1 cellular context compared by ENCODE assay signal in the genomic region with DNA sequence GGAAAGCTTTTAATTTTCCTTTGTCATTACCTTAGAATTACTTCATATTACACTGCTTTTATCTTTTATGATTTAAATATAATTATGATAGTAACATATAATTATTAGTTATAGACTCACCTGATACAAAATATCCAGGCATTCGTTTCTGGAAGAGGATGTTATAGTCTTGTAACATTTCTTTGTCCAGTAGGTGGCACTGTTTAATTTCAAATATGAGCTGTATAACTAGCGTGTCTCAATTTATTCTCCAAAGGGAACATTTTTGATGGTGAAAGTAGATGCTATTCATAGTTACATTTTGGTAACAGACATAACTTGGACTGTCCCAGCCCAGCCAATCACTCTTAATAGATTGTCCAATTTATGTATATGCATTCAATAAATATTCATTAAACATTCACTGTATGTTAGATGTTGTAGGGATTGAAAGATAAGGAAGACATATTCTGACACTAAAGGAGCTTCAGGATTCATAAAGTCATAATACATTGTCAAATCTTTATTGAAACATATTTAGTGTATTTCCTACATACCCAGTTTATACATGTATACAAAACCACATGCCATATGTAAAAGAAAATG.
TF ChIP-seq lines count a peak whose summit lies in the region.

No MANE protein-coding gene starts in this region.

TF ChIP-seq in HCT116, 20 proteins besides CTCF, POLR2A, EP300 and RAD21 (continued from another document):
- TF ChIP-seq, protein P1, sequence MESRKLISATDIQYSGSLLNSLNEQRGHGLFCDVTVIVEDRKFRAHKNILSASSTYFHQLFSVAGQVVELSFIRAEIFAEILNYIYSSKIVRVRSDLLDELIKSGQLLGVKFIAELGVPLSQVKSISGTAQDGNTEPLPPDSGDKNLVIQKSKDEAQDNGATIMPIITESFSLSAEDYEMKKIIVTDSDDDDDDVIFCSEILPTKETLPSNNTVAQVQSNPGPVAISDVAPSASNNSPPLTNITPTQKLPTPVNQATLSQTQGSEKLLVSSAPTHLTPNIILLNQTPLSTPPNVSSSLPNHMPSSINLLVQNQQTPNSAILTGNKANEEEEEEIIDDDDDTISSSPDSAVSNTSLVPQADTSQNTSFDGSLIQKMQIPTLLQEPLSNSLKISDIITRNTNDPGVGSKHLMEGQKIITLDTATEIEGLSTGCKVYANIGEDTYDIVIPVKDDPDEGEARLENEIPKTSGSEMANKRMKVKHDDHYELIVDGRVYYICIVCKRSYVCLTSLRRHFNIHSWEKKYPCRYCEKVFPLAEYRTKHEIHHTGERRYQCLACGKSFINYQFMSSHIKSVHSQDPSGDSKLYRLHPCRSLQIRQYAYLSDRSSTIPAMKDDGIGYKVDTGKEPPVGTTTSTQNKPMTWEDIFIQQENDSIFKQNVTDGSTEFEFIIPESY (IDR thresholded peaks at IDR 0.05; ENCODE audit: extremely low read depth, insufficient replicate concordance, low read length) = no peak
- TF ChIP-seq JUND (IDR thresholded peaks at IDR 0.05) = no peak
- no peak for TF ChIP-seq YY1 (IDR thresholded peaks at IDR 0.05; ENCODE audit: extremely low read depth, insufficient replicate concordance, low read depth, low read length)
- TF ChIP-seq ZFX (IDR thresholded peaks at IDR 0.05) = no peak
